12 cellular contexts compared by ENCODE assay signal in the genomic region with DNA sequence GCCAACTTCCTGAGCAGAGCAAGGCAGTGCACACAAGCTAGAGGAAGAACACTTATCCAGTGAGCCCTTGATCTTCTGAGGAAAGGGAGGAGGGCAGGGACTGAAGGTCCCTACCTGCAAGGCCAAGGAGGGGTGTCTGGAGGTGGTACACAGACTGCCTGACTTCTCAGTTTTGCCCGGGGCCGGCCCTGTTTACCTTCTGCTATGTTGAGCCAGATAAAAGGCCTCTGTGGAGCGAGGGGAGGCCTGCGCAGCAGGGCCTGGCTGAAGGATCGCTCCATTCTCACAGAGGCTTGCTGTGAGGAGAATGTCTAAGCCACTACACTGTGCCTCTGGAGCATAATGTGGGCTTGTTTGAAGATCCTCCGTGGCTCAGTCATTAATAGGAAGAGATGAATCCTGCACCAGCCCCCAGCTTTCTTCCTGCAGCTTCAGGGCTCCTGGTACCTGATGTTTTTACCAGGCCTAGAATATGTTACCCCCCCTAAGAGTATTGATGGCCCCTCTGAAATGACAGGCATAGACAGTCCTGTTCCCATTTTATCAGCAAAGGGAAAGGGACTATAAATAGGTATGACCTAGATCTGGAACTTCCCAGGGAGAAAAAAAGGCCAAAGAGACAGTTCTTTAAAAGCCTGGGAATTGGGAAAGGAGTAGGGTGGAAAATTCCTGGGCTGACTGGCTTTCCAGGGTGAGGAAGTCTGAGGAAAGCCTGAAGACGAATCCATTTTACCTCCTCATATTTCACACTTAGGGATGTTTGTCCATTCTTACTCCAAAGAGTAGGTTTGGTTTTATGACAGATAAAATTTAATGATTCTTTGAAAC. TPM values are rescaled to one million over a fixed set of nuclear protein-coding genes. Genes with fewer than 3 reads are reported as not detected.
DNase-seq lines count a peak whose midpoint lies in the region; ATAC-seq and TF ChIP-seq lines count a peak whose summit lies in the region.
"Had no signal": no experiment of that assay in that cellular context is flagged by ENCODE, and none has a peak within 500 bp of the region (broad histone marks: within the 10 kb centered on the region; RNA-seq: fewer than 3 reads in every experiment).

No MANE protein-coding gene starts in this region.

- H3K36me3 ChIP-seq in left lung = peaks cover 0 to 80% of the 10 kb centered on the region in 2 donors
- H3K36me3 ChIP-seq in spleen = peaks cover 0 to 82% (median 72%) of the 10 kb centered on the region in 6 donors

- H3K9me3 ChIP-seq in left lung (no peaks in the 10 kb centered on the region), spleen (no peaks in the 10 kb centered on the region)
- H3K9me3 ChIP-seq: pancreas had no signal

- no peak for TF ChIP-seq POLR2A in spleen (IDR thresholded peaks at IDR 0.05)

- no peaks in the 10 kb centered on the region for H3K27me3 Mint-ChIP-seq in brain

- DNase-seq in HCEC 1CT = peak; percentile 4
- peak in 1 of 2 donors; percentile 57 for DNase-seq in left lung
- no peak for DNase-seq in spleen
- DNase-seq in posterior vena cava (ENCODE audit: low spot score) = no peak
- DNase-seq in activated CD4-positive, alpha-beta T cell treated with anti-CD3 and anti-CD28 coated beads for 1 hour = no peak
- DNase-seq: activated effector memory CD4-positive, alpha-beta T cell treated with anti-CD3 and anti-CD28 coated beads, Interleukin-2, amount 50 U/mL, for 16 hours; GF-D8; T-helper 9 cell had no signal

- H3K27me3 ChIP-seq in left lung (no peaks in the 10 kb centered on the region), spleen (replicated peaks in 1 of 7) (no peaks in the 10 kb centered on the region)
- H3K27me3 ChIP-seq: pancreas had no signal

- H3K36me3 Mint-ChIP-seq in brain = peaks cover 77% of the 10 kb centered on the region

- H3K9me3 Mint-ChIP-seq in brain = no peaks in the 10 kb centered on the region

- peak overlapping the region in 4 of 5 experiments; percentile 45 to 72 (median 64) for H3K27ac Mint-ChIP-seq in brain

- H3K4me1 Mint-ChIP-seq in brain = peaks cover 60% of the 10 kb centered on the region

- 84 to 93% (median 86%) methylated on average over 7 of the region's 7 CpGs for WGBS in spleen, 5 donors

- ATAC-seq in left lung (peak; percentile 7), HG02798 (IDR thresholded peaks at IDR 0.05; ENCODE audit: poor library complexity, unreplicated experiment) (no peak), GM21381 (IDR thresholded peaks at IDR 0.05; ENCODE audit: unreplicated experiment) (no peak)
- ATAC-seq: pancreas had no signal

- H3K4me3 Mint-ChIP-seq in brain = peak overlapping the region in 3 of 5 experiments; percentile 16 to 39 (median 22)

- TF ChIP-seq CTCF in brain (conservative IDR thresholded peaks at IDR 0.05) = no peak
- no peak for TF ChIP-seq CTCF in left lung (IDR thresholded peaks at IDR 0.05)
- no peak for TF ChIP-seq CTCF in spleen (IDR thresholded peaks at IDR 0.05 in 8 of 11, conservative IDR thresholded peaks at IDR 0.05 in 3 of 11)

- H3K27ac ChIP-seq in left lung (peak overlapping the region; percentile 1 to 9), spleen (peak overlapping the region; percentile 8 to 66 (median 42))
- H3K27ac ChIP-seq: pancreas had no signal

- H3K4me3 ChIP-seq in left lung (no peak overlapping the region), spleen (no peak overlapping the region)
- H3K4me3 ChIP-seq: pancreas had no signal

- intact Hi-C loops in left lung (cut with DNase I) = no loop called here
- intact Hi-C loops in spleen (cut with DNase I; ENCODE audit: low total_unique reads) = no loop called here
- intact Hi-C loops in posterior vena cava (cut with DNase I) = no loop called here

- H3K4me1 ChIP-seq in left lung (peaks cover 38 to 60% of the 10 kb centered on the region in 2 donors), spleen (peaks cover 16 to 82% (median 53%) of the 10 kb centered on the region in 6 donors)

RNA-seq across cellular contexts. Expression of a gene that starts 4.7 kb away (rescaled TPM):
- polyA plus RNA-seq in brain (ENCODE audit: insufficient read depth, low read depth, low replicate concordance) (39.1 TPM), spleen (10 to 100 TPM in 1 of 3 donors, 1 to 10 TPM in 2; 7.3 to 12.5 (median 8.3) TPM)
- total RNA-seq in left lung (10 to 100 TPM; 48.9 to 49.6 TPM), spleen (10 to 100 TPM; 33.3 to 42.6 (median 36.1) TPM), posterior vena cava (10 to 100 TPM; 28.9 to 32.0 TPM)

RNA-seq across cellular contexts. Expression of a gene that starts 32.1 kb away (rescaled TPM):
- polyA plus RNA-seq in brain (ENCODE audit: insufficient read depth, low read depth, low replicate concordance) = 16.7 TPM
- total RNA-seq in left lung = 1 to 10 TPM; 7.5 to 9.4 TPM
- 10 to 100 TPM in 4 of 7 donors, 1 to 10 TPM in 3; 9.1 to 15.7 (median 10.2) TPM for total RNA-seq in spleen
- polyA plus RNA-seq in spleen = 10 to 100 TPM in 2 of 3 donors, 1 to 10 TPM in 1; 8.6 to 11.7 (median 10.3) TPM
- total RNA-seq in posterior vena cava = 1 to 10 TPM; 8.7 to 9.6 TPM
